Comparison of ENCODE assay signal across 8 cellular contexts in genomic region chr4:13627606-13628301, GRCh38. TPM values are rescaled to one million over a fixed set of nuclear protein-coding genes. Genes with fewer than 3 reads are reported as not detected.
A peak's percentile ranks its signal among the peaks of the same experiment; 100 is the strongest.
DNase-seq lines count a peak whose midpoint lies in the region; ATAC-seq, FAIRE-seq and TF ChIP-seq lines count a peak whose summit lies in the region.

BOD1L1 (minus strand) TSS chr4:13627725; CDS start chr4:13627587, 138 bp downstream.

- DNase-seq in Calu3 (peak; percentile 77), HTR-8/SVneo (ENCODE audit: insufficient read length, low spot score) (peak; percentile 87), NT2/D1 (ENCODE audit: low read depth, low spot score) (peak; percentile 85), epidermal melanocyte (ENCODE audit: insufficient read length, low spot score) (peak; percentile 84), middle frontal gyrus (ENCODE audit: extremely low spot score, low spot score) (peak; percentile 92)
- peak; percentile 40 for DNase-seq in activated CD8-positive, alpha-beta memory T cell treated with anti-CD3 and anti-CD28 coated beads, Interleukin-2, amount 50 U/mL, for 24 hours (ENCODE audit: extremely low read depth)
- peak; percentile 74 to 75 for DNase-seq in stimulated activated CD8-positive, alpha-beta memory T cell treated with anti-CD3 and anti-CD28 coated beads, Interleukin-2, amount 100 ng/mL, for 48 hours (ENCODE audit: low read depth in 2 of 2)

- H3K36me3 ChIP-seq in NT2/D1 (ENCODE audit: insufficient read depth, insufficient read length, low read length) = peaks cover 8% of the 10 kb centered on the region

- H3K27ac Mint-ChIP-seq in Calu3 (ENCODE audit: unreplicated experiment) = peak within 1 kb of the TSS; percentile 95

- no peaks in the 10 kb centered on the region for H3K27me3 ChIP-seq in NT2/D1 (ENCODE audit: insufficient read depth, insufficient read length)

- H3K9ac ChIP-seq in NT2/D1 (ENCODE audit: insufficient read length, low read depth) = peak within 1 kb of the TSS; percentile 97

- H3K4me3 ChIP-seq in NT2/D1 (ENCODE audit: insufficient read length, low read depth) = peak within 1 kb of the TSS; percentile 94

- H3K4me3 Mint-ChIP-seq in Calu3 (ENCODE audit: low read depth, unreplicated experiment) = peak within 1 kb of the TSS; percentile 81

- peak; percentile 85 for FAIRE-seq in HTR-8/SVneo (lab: Jason Lieb, UNC)

- peaks cover 10% of the 10 kb centered on the region for H3K4me1 Mint-ChIP-seq in Calu3 (ENCODE audit: low read depth, unreplicated experiment)

- TSS peak; percentile 87 for BruUV-seq in Calu3 (replicated peaks; lab: Mats Ljungman, UMichigan)

- no peaks in the 10 kb centered on the region for H3K9me3 Mint-ChIP-seq in Calu3 (ENCODE audit: low read depth, unreplicated experiment)

- H3K27me3 Mint-ChIP-seq in Calu3 (ENCODE audit: unreplicated experiment) = no peaks in the 10 kb centered on the region

- CTCF ChIA-PET in Calu3 (lab: Charles Lee) = no interaction called here

- TF ChIP-seq CTCF in Calu3 (IDR thresholded peaks at IDR 0.05; ENCODE audit: unreplicated experiment) = peak; percentile 22

- intact Hi-C loops in Calu3 (cut with micrococcal nuclease; ENCODE audit: unreplicated experiment) = no loop called here

- ATAC-seq in GM21367 (IDR thresholded peaks at IDR 0.05; ENCODE audit: unreplicated experiment) = peak; percentile 88

- H3K9me3 ChIP-seq in NT2/D1 (ENCODE audit: insufficient read depth, low read length) = no peaks in the 10 kb centered on the region

- H3K36me3 Mint-ChIP-seq in Calu3 (ENCODE audit: insufficient read depth, unreplicated experiment) = peaks cover 23% of the 10 kb centered on the region

- no peaks in the 10 kb centered on the region for H3K4me1 ChIP-seq in NT2/D1 (ENCODE audit: insufficient read depth, insufficient read length)

RNA-seq across cellular contexts. Expression of gene BOD1L1, which starts in this region (rescaled TPM):
- 25.3 and 25.7 TPM in 2 replicates for total RNA-seq in Calu3 (2022)

Comparison
In these comparisons a context has a peak if more than half of its experiments do, and no peak if none do; other contexts are left out.
1. Peak in every context shown above with its lines: DNase-seq, ATAC-seq and H3K4me3 ChIP-seq.
2. DNase-seq: peak in every context shown above with its lines; median percentile 92 in middle frontal gyrus; 87 in HTR-8/SVneo; 85 in NT2/D1; 84 in epidermal melanocyte; 77 in Calu3; 74 in stimulated activated CD8-positive, alpha-beta memory T cell treated with anti-CD3 and anti-CD28 coated beads, Interleukin-2, amount 100 ng/mL, for 48 hours; 40 in activated CD8-positive, alpha-beta memory T cell treated with anti-CD3 and anti-CD28 coated beads, Interleukin-2, amount 50 U/mL, for 24 hours.